ENCODE assay signal across 9 cellular contexts in genomic region chr2:235055891-235056516, GRCh38.
DNase-seq lines count a peak whose midpoint lies in the region; ATAC-seq and TF ChIP-seq lines count a peak whose summit lies in the region.
"Had no signal": no experiment of that assay in that cellular context is flagged by ENCODE, and none has a peak within 500 bp of the region (broad histone marks: within the 10 kb centered on the region; RNA-seq: fewer than 3 reads in every experiment).

No MANE protein-coding gene starts in this region.

- H3K79me2 ChIP-seq in Loucy (ENCODE audit: insufficient read depth, low read length), result no peaks in the 10 kb centered on the region

- no peak overlapping the region for H3K4me3 ChIP-seq in Loucy (ENCODE audit: low read length, poor library complexity, severe bottlenecking)

- DNase-seq in COLO668 (lab: John Stamatoyannopoulos, UW; ENCODE audit: unreplicated experiment) (peak; percentile 20), T47D (ENCODE audit: low read depth in 1 of 2, low spot score in 1 of 2) (peak; percentile 47 to 76), lung microvascular endothelial cell (ENCODE audit: low read depth in 2 of 2) (peak; percentile 49 to 68), omental fat pad (ENCODE audit: low spot score) (no peak), SKM-1 treated with dmso at 0.1 percent for 144 hours (lab: John Stamatoyannopoulos, UW; ENCODE audit: unreplicated experiment) (no peak)
- DNase-seq: GOT3 had no signal

- ATAC-seq in omental fat pad (ENCODE audit: low FRiP score), result no peak
- no peak for ATAC-seq in GM19395 (IDR thresholded peaks at IDR 0.05; ENCODE audit: unreplicated experiment)
- ATAC-seq in GM18907 (IDR thresholded peaks at IDR 0.05; ENCODE audit: unreplicated experiment), result no peak

- H3K36me3 ChIP-seq in Loucy (ENCODE audit: insufficient read depth, low read length), result no peaks in the 10 kb centered on the region

- no peaks in the 10 kb centered on the region for H3K9me3 ChIP-seq in Loucy (ENCODE audit: insufficient read depth, low read depth, low read length)

- H3K27me3 ChIP-seq in Loucy (ENCODE audit: insufficient read depth, low read length, poor library complexity, severe bottlenecking), result no peaks in the 10 kb centered on the region

- H3K9me2 ChIP-seq in Loucy (replicated peaks; ENCODE audit: low read depth, low read length), result no peaks in the 10 kb centered on the region

- in situ Hi-C loops in T47D (cut with HindIII; ENCODE audit: low pct_unique_long_range_greater_than_20kb, low sequenced_read_pairs), result no loop called here

- H3F3A ChIP-seq in Loucy (ENCODE audit: low read depth), result no peaks in the 10 kb centered on the region

- H4K20me1 ChIP-seq in Loucy (ENCODE audit: insufficient read depth, low read length, poor library complexity, severe bottlenecking), result no peaks in the 10 kb centered on the region

- H3K9ac ChIP-seq in Loucy (ENCODE audit: low read depth, low read length, poor library complexity, severe bottlenecking), result no peak overlapping the region

- H3K4me2 ChIP-seq in Loucy (ENCODE audit: low read depth, low read length, poor library complexity, severe bottlenecking), result no peak overlapping the region

- H2AFZ ChIP-seq in Loucy (ENCODE audit: low read length), result no peak overlapping the region

- peak; percentile 58 for TF ChIP-seq CTCF in Loucy (conservative IDR thresholded peaks at IDR 0.05; ENCODE audit: low read length)
- TF ChIP-seq CTCF in omental fat pad (IDR thresholded peaks at IDR 0.05), result no peak

- peaks cover 9% of the 10 kb centered on the region for H3K4me1 ChIP-seq in Loucy (ENCODE audit: insufficient read depth, low read length, poor library complexity, severe bottlenecking)

Comparison
In these comparisons a context has a peak if more than half of its experiments do, and no peak if none do; other contexts are left out.
1. DNase-seq: peak in COLO668 (single experiment), T47D (2 of 2) and lung microvascular endothelial cell (2 of 2); none in omental fat pad (single experiment) and SKM-1 treated with dmso at 0.1 percent for 144 hours (single experiment).